ENCODE assay signal across 2 cellular contexts in genomic region chr16:26987631-26988030, GRCh38.
TF ChIP-seq lines count a peak whose summit lies in the region.

No MANE protein-coding gene starts in this region.

TF ChIP-seq in H1, 55 proteins besides CTCF, POLR2A, EP300 and RAD21 (continued from another document):
- TF ChIP-seq CREB1 (IDR thresholded peaks at IDR 0.05) (no peak), RXRA (IDR thresholded peaks at IDR 0.05; ENCODE audit: insufficient read depth, low read depth, low read length) (no peak), YY1 (IDR thresholded peaks at IDR 0.05; ENCODE audit: low read depth, low read length) (no peak), SRF (IDR thresholded peaks at IDR 0.05; ENCODE audit: low read depth, low read length) (no peak), USF2 (IDR thresholded peaks at IDR 0.05; ENCODE audit: low read length) (no peak)
- TF ChIP-seq, protein P1, sequence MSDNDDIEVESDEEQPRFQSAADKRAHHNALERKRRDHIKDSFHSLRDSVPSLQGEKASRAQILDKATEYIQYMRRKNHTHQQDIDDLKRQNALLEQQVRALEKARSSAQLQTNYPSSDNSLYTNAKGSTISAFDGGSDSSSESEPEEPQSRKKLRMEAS (IDR thresholded peaks at IDR 0.05): no peak

TF ChIP-seq in HEK293T, 16 proteins besides CTCF, POLR2A, EP300 and RAD21 (continued from another document):
- TF ChIP-seq CTBP1 (IDR thresholded peaks at IDR 0.05; ENCODE audit: borderline replicate concordance): no peak
- TF ChIP-seq SP1 (IDR thresholded peaks at IDR 0.05): no peak
- TF ChIP-seq LEF1 (IDR thresholded peaks at IDR 0.05; ENCODE audit: borderline replicate concordance): no peak
